In genomic region chr12:12871587-12872138, GRCh38 we compare ENCODE assay signal across 1 cellular context.
TF ChIP-seq lines count a peak whose summit lies in the region.

No MANE protein-coding gene starts in this region.

TF ChIP-seq in H1, 55 proteins besides CTCF, POLR2A, EP300 and RAD21:
- TF ChIP-seq TAF7 (optimal IDR thresholded peaks at IDR 0.05; ENCODE audit: borderline replicate concordance, low read depth, low read length) (no peak), SUZ12 (IDR thresholded peaks at IDR 0.05; ENCODE audit: low read length) (no peak), CEBPB (IDR thresholded peaks at IDR 0.05; ENCODE audit: low read depth, low read length) (no peak), JUND (IDR thresholded peaks at IDR 0.05; ENCODE audit: low read length) (no peak), ZNF274 (IDR thresholded peaks at IDR 0.05; ENCODE audit: borderline replicate concordance, extremely low read depth, low read length) (no peak), CTBP2 (IDR thresholded peaks at IDR 0.05; ENCODE audit: borderline replicate concordance, insufficient read depth, insufficient read length, low read length) (no peak), TAF1 (IDR thresholded peaks at IDR 0.05; ENCODE audit: low read depth, low read length) (no peak), PHF8 (conservative IDR thresholded peaks at IDR 0.05; ENCODE audit: low read depth, low read length) (no peak), TBP (IDR thresholded peaks at IDR 0.05; ENCODE audit: low read depth, low read length) (no peak), CBX5 (IDR thresholded peaks at IDR 0.05; ENCODE audit: low read depth, low read length) (no peak), JUN (IDR thresholded peaks at IDR 0.05; ENCODE audit: low read depth, low read length) (no peak), SIRT6 (IDR thresholded peaks at IDR 0.05; ENCODE audit: low read length) (no peak), TEAD4 (IDR thresholded peaks at IDR 0.05; ENCODE audit: low read depth, low read length) (no peak), CREB1 (IDR thresholded peaks at IDR 0.05) (no peak), BRCA1 (IDR thresholded peaks at IDR 0.05; ENCODE audit: low read depth, low read length) (no peak), RXRA (IDR thresholded peaks at IDR 0.05; ENCODE audit: insufficient read depth, low read depth, low read length) (no peak)
- TF ChIP-seq, protein P1, sequence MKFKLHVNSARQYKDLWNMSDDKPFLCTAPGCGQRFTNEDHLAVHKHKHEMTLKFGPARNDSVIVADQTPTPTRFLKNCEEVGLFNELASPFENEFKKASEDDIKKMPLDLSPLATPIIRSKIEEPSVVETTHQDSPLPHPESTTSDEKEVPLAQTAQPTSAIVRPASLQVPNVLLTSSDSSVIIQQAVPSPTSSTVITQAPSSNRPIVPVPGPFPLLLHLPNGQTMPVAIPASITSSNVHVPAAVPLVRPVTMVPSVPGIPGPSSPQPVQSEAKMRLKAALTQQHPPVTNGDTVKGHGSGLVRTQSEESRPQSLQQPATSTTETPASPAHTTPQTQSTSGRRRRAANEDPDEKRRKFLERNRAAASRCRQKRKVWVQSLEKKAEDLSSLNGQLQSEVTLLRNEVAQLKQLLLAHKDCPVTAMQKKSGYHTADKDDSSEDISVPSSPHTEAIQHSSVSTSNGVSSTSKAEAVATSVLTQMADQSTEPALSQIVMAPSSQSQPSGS (IDR thresholded peaks at IDR 0.05; ENCODE audit: low read length): no peak
